8 cellular contexts compared by ENCODE assay signal in the genomic region with DNA sequence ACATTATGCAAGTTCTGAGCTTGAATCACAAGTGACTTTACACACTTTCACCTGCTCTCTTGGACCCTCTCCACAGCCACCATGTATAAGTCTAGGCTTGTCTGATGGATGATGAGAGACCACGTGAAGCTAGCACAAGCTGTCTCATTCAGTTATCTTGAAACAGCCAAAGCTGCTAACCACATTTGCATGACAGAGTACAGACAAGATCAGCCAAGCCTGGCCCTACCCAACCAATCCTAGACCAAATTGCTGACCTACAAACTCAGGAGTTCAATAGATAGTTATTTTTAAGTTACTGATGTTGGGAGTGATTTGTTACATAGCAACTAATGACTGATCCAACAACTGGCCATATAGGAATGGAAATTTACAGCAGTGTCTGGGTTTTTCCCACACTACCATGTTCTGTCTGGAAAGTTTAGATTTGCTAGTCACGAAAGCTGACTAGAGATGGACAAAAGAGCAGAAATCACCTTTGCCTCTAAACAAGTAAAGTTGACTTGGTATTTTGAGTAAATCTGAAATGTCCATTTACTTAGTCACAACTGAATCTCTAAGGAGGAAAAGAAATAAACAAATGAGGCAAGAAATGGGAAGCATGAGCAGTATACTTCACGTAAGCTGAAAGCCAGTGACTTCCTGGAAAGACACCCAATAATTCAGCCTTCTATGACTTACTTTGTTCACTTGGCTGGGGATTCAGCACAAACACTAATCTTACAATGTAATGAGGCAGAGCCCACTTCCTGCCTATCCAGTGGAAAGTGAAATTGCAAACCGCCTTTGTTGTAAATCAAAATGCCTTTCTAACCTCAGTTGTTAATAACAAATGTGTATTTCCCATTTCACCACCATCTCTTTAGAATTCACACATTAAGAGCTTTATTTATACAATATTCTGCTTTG.
DNase-seq lines count a peak whose midpoint lies in the region; ATAC-seq and TF ChIP-seq lines count a peak whose summit lies in the region.
"Had no signal": no experiment of that assay in that cellular context is flagged by ENCODE, and none has a peak within 500 bp of the region (broad histone marks: within the 10 kb centered on the region; RNA-seq: fewer than 3 reads in every experiment).

No MANE protein-coding gene starts in this region.

- TF ChIP-seq POLR2A in erythroblast (IDR thresholded peaks at IDR 0.05; ENCODE audit: low read length): no peak

- peak; percentile 76 for DNase-seq in renal cortical epithelial cell (ENCODE audit: low read depth)
- DNase-seq in activated CD8-positive, alpha-beta memory T cell treated with anti-CD3 and anti-CD28 coated beads for 24 hours: no peak
- DNase-seq in HPDE6-E6E7 (ENCODE audit: extremely low spot score): no peak
- no peak for DNase-seq in erythroblast (lab: John Stamatoyannopoulos, UW)

- ATAC-seq in GM19043 (IDR thresholded peaks at IDR 0.05; ENCODE audit: low read depth, unreplicated experiment) (peak; percentile 64), HG02610 (IDR thresholded peaks at IDR 0.05; ENCODE audit: unreplicated experiment) (peak; percentile 90), HG03571 (IDR thresholded peaks at IDR 0.05; ENCODE audit: unreplicated experiment) (peak; percentile 86)
- ATAC-seq: Right ventricle myocardium inferior had no signal
